In the genomic region with DNA sequence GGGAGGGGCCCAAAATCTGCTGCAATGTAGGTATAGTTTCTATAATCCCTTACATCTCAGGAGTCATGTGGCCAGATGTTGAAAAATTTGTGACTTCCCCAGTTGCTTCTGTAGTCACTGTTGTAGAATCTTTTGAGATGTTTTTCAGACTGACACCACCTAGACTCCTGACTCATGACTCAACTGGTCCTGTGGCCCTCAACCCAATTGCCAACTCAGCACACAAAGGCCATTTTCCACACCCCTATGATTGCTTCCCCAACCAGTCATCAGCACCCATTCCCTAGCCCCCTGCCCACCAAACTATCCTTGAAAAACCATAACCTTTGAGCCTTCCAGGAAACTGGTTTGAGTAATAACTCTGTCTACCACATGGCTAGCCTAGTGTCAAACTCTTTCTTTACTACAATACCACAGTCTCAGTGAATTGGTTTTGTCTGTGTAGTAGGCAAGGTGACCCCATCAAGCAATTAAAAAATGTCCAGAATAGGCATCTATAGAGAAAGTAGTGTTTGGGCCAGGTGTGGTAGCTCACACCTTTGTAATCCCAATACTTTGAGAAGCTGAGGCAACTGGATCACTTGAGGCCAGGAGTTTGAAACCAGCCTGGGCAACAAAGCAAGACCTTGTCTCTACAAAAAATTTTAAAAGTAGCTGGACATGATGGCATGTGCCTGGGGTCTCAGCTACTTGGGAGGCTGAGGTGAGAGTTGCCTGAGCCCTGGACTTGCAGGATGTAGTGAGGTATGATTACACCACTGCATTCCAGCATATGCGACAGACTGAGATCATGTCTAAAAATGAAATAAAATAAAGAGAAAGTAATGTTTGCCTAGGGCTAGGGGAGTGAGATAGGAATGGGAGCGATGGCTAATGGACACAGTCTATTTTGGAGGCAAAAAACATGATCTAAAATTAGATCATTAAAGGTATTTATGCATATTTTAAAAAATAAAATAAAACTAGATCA, we compare ENCODE assay signal across 21 cellular contexts. TPM values are rescaled to one million over a fixed set of nuclear protein-coding genes. Genes with fewer than 3 reads are reported as not detected.
"Had no signal": no experiment of that assay in that cellular context is flagged by ENCODE, and none has a peak within 500 bp of the region (broad histone marks: within the 10 kb centered on the region; RNA-seq: fewer than 3 reads in every experiment).

No MANE protein-coding gene starts in this region.

- ATAC-seq: esophagus mucosa, left lobe of liver, lower lobe of right lung had no signal

- H3K27ac Mint-ChIP-seq: naive B cell, progenitor cell of endocrine pancreas had no signal

- H3K27me3 Mint-ChIP-seq: naive B cell had no signal

- H3K4me3 Mint-ChIP-seq: immature natural killer cell, naive B cell had no signal

- DNase-seq: activated CD4-positive, alpha-beta T cell treated with anti-CD3 and anti-CD28 coated beads for 1 hour; activated naive CD4-positive, alpha-beta T cell treated with anti-CD3 and anti-CD28 coated beads, Interleukin-2, amount 50 U/mL, for 16 hours; activated T-cell treated with anti-CD3 and anti-CD28 coated beads, Interleukin-2, amount 50 U/mL, for 1 hour; adrenal gland; central memory CD4-positive, alpha-beta T cell; dermis blood vessel endothelial cell; effector CD8-positive, alpha-beta T cell; foreskin melanocyte; immature natural killer cell; lower lobe of right lung; naive B cell; retina; stimulated activated CD4-positive, alpha-beta T cell treated with anti-CD3 and anti-CD28 coated beads, Interleukin-2, amount 100 ng/mL, for 48 hours; stimulated activated CD8-positive, alpha-beta memory T cell treated with anti-CD3 and anti-CD28 coated beads, Interleukin-4, amount 100 ng/mL, for 48 hours; stimulated activated naive CD4-positive, alpha-beta T cell treated with Interleukin-2 at 50 U/mL for 16 hours; substantia nigra; tibial artery had no signal

RNA-seq across cellular contexts. Expression of gene FEZ1, which starts 24.1 kb away (rescaled TPM):
- total RNA-seq: T-helper 2 cell treated with Interferon-gamma antibody and Interleukin-4, amounts not matched to agents 100 ng/mL and 5 ng/mL, for 36 hours had no signal
